In genomic region chr7:22094413-22095304, GRCh38 we compare ENCODE assay signal across 13 cellular contexts.
A peak's percentile ranks its signal among the peaks of the same experiment; 100 is the strongest.
DNase-seq lines count a peak whose midpoint lies in the region; ATAC-seq, FAIRE-seq and TF ChIP-seq lines count a peak whose summit lies in the region.
"Had no signal": no experiment of that assay in that cellular context is flagged by ENCODE, and none has a peak within 500 bp of the region (broad histone marks: within the 10 kb centered on the region; RNA-seq: fewer than 3 reads in every experiment).

No MANE protein-coding gene starts in this region.

- POLR2A ChIA-PET in K562 (lab: Yijun Ruan, JAX): interaction anchor here (0.6 kb wide), 1 partner anchor 158 kb away, joined by 3 read pairs; no protein-coding TSS in a partner anchor

- peaks cover 2% of the 10 kb centered on the region; the same call in 1 of the 2 replicates for H3K9me3 ChIP-seq in K562 (replicated peaks; ENCODE audit: control insufficient read depth, insufficient read depth, low read depth, low read length)
- H3K9me3 ChIP-seq: colonic mucosa, transverse colon had no signal

- no peak for TF ChIP-seq EP300 in K562 (IDR thresholded peaks at IDR 0.05; ENCODE audit: low read length)

- peak overlapping the region; percentile 31; the same call in 1 of the 2 replicates for H3K4me2 ChIP-seq in K562 (ENCODE audit: insufficient read depth, low read length)

- TF ChIP-seq RAD21 in K562 (CRISPR knock-in tag; conservative IDR thresholded peaks at IDR 0.05 in 1 of 2, IDR thresholded peaks at IDR 0.05 in 1 of 2): no peak

- CTCF ChIA-PET in K562 (lab: Yijun Ruan, JAX; ENCODE audit: low intra/inter-chr PET ratio): no interaction called here

- H4K20me1 ChIP-seq in K562 (replicated peaks; ENCODE audit: control insufficient read depth, insufficient read depth, low read length): no peaks in the 10 kb centered on the region

- H3K9ac ChIP-seq in K562 (ENCODE audit: insufficient read depth in 1 of 2, low read depth in 2 of 2, low read length in 2 of 2): no peak overlapping the region

- TSS peak; percentile 73 for BruUV-seq in K562 (replicated peaks; lab: Mats Ljungman, UMichigan)

- in situ Hi-C loops in K562 (cut with MboI): no loop called here

- no peaks in the 10 kb centered on the region for H3K36me3 ChIP-seq in K562 (ENCODE audit: control insufficient read depth, insufficient read depth, low read length)
- H3K36me3 ChIP-seq: colonic mucosa, transverse colon had no signal

- intact Hi-C loops in K562 (cut with micrococcal nuclease): no loop called here

- TF ChIP-seq POLR2A in K562 (conservative IDR thresholded peaks at IDR 0.05): no peak

- WGBS in K562 (ENCODE audit: insufficient coverage, low coverage, missing lambda C conversion rate): 15% methylated on average over 11 of the region's 11 CpGs

- H3K79me2 ChIP-seq in K562 (ENCODE audit: control insufficient read depth, insufficient read depth, low read length): no peaks in the 10 kb centered on the region

- FAIRE-seq in K562 (lab: Jason Lieb, UNC): peak; percentile 40

- DNase-seq in NCI-H1417 (lab: John Stamatoyannopoulos, UW) (peak in 2 of 3 experiments; percentile 26 to 74), NCI-H1417 treated with DMSO at 0.1 percent for 48 hours (lab: John Stamatoyannopoulos, UW) (no peak), M059J (ENCODE audit: low read depth) (peak; percentile 25), K562 (ENCODE audit: extremely low read depth in 1 of 4, low spot score in 3 of 4) (peak in 1 of 4 experiments; percentile 35), retinal pigment epithelial cell (ENCODE audit: low read depth) (no peak), NOMO-1 treated with dmso at 0.1 percent for 144 hours (lab: John Stamatoyannopoulos, UW; ENCODE audit: unreplicated experiment) (no peak), NCI-H2227 (lab: John Stamatoyannopoulos, UW; ENCODE audit: unreplicated experiment) (no peak), cerebellar nuclear complex (lab: John Stamatoyannopoulos, UW) (no peak)
- DNase-seq: colonic mucosa; natural killer cell; NCI-H146; stimulated activated CD4-positive, alpha-beta T cell treated with anti-CD3 and anti-CD28 coated beads, Interleukin-4, amount 100 ng/mL, for 1 hour; transverse colon had no signal

- H3K4me3 ChIP-seq in K562 (no peak overlapping the region), retinal pigment epithelial cell (ENCODE audit: low read length) (no peak overlapping the region)
- H3K4me3 ChIP-seq: colonic mucosa, transverse colon had no signal

- TF ChIP-seq CTCF in K562 (IDR thresholded peaks at IDR 0.05 in 2 of 3, conservative IDR thresholded peaks at IDR 0.05 in 1 of 3; ENCODE audit: insufficient read depth in 2 of 3, low read depth in 1 of 3, low read length in 3 of 3): peak in 2 of 3 experiments; percentile 4 to 43; a peak in 1 of 6 replicates
- peak; percentile 19 for TF ChIP-seq CTCF in retinal pigment epithelial cell (conservative IDR thresholded peaks at IDR 0.05; ENCODE audit: low read depth, low read length)

- H3K9me1 ChIP-seq in K562 (ENCODE audit: control insufficient read depth, insufficient read depth, low read length): no peaks in the 10 kb centered on the region

- peak overlapping the region; percentile 44 for H2AFZ ChIP-seq in K562 (ENCODE audit: low read depth, low read length)

- peak; percentile 76 for ATAC-seq in K562

- no peaks in the 10 kb centered on the region for H3K27me3 ChIP-seq in K562 (ENCODE audit: control insufficient read depth in 2 of 2, insufficient read depth in 2 of 2, low read length in 2 of 2)
- H3K27me3 ChIP-seq: colonic mucosa, transverse colon had no signal

- peaks cover 6% of the 10 kb centered on the region in 2 experiments; a peak in 4 of 5 replicates for H3K4me1 ChIP-seq in K562 (replicated peaks in 1 of 2; ENCODE audit: control insufficient read depth in 2 of 2, insufficient read depth in 2 of 2, low read length in 2 of 2)
- H3K4me1 ChIP-seq: colonic mucosa, transverse colon had no signal

- H3K27ac ChIP-seq in K562 (ENCODE audit: extremely low read depth, low read depth, low read length): no peak overlapping the region
- H3K27ac ChIP-seq: colonic mucosa, transverse colon had no signal

TF ChIP-seq in K562, 482 proteins besides CTCF, POLR2A, EP300 and RAD21 (continues in another document):
- TF ChIP-seq ZNF263 (CRISPR knock-in tag; IDR thresholded peaks at IDR 0.05; ENCODE audit: borderline replicate concordance): peak; percentile 25; the same call in 1 of the 2 replicates
- TF ChIP-seq RBM25 (IDR thresholded peaks at IDR 0.05; ENCODE audit: low read depth, low read length, severe bottlenecking): peak; percentile 10
- peak; percentile 59 for TF ChIP-seq FOSL1 (tag; conservative IDR thresholded peaks at IDR 0.05)
- no peak for TF ChIP-seq ZNF830 (CRISPR knock-in tag; IDR thresholded peaks at IDR 0.05)
- TF ChIP-seq E2F6 (IDR thresholded peaks at IDR 0.05; ENCODE audit: borderline replicate concordance in 1 of 2, extremely low read depth in 1 of 2, insufficient read depth in 1 of 2, insufficient read length in 1 of 2, low read depth in 1 of 2, low read length in 1 of 2, poor library complexity in 1 of 2, severe bottlenecking in 1 of 2): peak in 1 of 2 experiments; percentile 53
- no peak for TF ChIP-seq CREB1 (IDR thresholded peaks at IDR 0.05)
- no peak for TF ChIP-seq CREB1 (CRISPR knock-in tag; IDR thresholded peaks at IDR 0.05)
- TF ChIP-seq, protein P1, sequence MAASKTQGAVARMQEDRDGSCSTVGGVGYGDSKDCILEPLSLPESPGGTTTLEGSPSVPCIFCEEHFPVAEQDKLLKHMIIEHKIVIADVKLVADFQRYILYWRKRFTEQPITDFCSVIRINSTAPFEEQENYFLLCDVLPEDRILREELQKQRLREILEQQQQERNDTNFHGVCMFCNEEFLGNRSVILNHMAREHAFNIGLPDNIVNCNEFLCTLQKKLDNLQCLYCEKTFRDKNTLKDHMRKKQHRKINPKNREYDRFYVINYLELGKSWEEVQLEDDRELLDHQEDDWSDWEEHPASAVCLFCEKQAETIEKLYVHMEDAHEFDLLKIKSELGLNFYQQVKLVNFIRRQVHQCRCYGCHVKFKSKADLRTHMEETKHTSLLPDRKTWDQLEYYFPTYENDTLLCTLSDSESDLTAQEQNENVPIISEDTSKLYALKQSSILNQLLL (CRISPR knock-in tag; IDR thresholded peaks at IDR 0.05; ENCODE audit: borderline replicate concordance): no peak
- peak; percentile 69; the same call in 1 of the 2 replicates for TF ChIP-seq FOXK1 (CRISPR knock-in tag; IDR thresholded peaks at IDR 0.05; ENCODE audit: borderline replicate concordance)
- no peak for TF ChIP-seq ZSCAN29 (IDR thresholded peaks at IDR 0.05)
- peak; percentile 53; the same call in 1 of the 2 replicates for TF ChIP-seq SPI1 (IDR thresholded peaks at IDR 0.05; ENCODE audit: borderline replicate concordance, low read depth, low read length)
- TF ChIP-seq U2AF1 (optimal IDR thresholded peaks at IDR 0.05; ENCODE audit: low read depth, low read length): no peak
- TF ChIP-seq HOXB6 (CRISPR knock-in tag; IDR thresholded peaks at IDR 0.05; ENCODE audit: borderline replicate concordance): no peak
- TF ChIP-seq, protein P2, sequence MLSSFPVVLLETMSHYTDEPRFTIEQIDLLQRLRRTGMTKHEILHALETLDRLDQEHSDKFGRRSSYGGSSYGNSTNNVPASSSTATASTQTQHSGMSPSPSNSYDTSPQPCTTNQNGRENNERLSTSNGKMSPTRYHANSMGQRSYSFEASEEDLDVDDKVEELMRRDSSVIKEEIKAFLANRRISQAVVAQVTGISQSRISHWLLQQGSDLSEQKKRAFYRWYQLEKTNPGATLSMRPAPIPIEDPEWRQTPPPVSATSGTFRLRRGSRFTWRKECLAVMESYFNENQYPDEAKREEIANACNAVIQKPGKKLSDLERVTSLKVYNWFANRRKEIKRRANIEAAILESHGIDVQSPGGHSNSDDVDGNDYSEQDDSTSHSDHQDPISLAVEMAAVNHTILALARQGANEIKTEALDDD (IDR thresholded peaks at IDR 0.05): no peak
- no peak for TF ChIP-seq THRAP3 (IDR thresholded peaks at IDR 0.05; ENCODE audit: borderline replicate concordance)
- TF ChIP-seq ARID1B (IDR thresholded peaks at IDR 0.05): peak; percentile 11; the same call in 1 of the 2 replicates
- peak; percentile 24; the same call in 1 of the 2 replicates for TF ChIP-seq ATF7 (IDR thresholded peaks at IDR 0.05)
- peak; percentile 55; the same call in 1 of the 2 replicates for TF ChIP-seq RAD51 (IDR thresholded peaks at IDR 0.05; ENCODE audit: borderline replicate concordance, low read depth)
- TF ChIP-seq, protein P3, sequence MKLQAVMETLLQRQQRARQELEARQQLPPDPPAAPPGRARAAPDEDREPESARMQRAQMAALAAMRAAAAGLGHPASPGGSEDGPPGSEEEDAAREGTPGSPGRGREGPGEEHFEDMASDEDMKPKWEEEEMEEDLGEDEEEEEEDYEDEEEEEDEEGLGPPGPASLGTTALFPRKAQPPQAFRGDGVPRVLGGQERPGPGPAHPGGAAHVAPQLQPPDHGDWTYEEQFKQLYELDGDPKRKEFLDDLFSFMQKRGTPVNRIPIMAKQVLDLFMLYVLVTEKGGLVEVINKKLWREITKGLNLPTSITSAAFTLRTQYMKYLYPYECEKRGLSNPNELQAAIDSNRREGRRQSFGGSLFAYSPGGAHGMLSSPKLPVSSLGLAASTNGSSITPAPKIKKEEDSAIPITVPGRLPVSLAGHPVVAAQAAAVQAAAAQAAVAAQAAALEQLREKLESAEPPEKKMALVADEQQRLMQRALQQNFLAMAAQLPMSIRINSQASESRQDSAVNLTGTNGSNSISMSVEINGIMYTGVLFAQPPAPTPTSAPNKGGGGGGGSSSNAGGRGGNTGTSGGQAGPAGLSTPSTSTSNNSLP (IDR thresholded peaks at IDR 0.05; ENCODE audit: borderline replicate concordance, low read depth, low read length): no peak
- peak; percentile 68 for TF ChIP-seq USF2 (CRISPR knock-in tag; IDR thresholded peaks at IDR 0.05)

Comparison
In these comparisons a context has a peak if more than half of its experiments do, and no peak if none do; other contexts are left out.
1. DNase-seq: peak in NCI-H1417 (2 of 3) and M059J (single experiment); none in NCI-H1417 treated with DMSO at 0.1 percent for 48 hours (single experiment), retinal pigment epithelial cell (single experiment), NOMO-1 treated with dmso at 0.1 percent for 144 hours (single experiment), NCI-H2227 (single experiment) and cerebellar nuclear complex (0 of 2).